In the genomic region with DNA sequence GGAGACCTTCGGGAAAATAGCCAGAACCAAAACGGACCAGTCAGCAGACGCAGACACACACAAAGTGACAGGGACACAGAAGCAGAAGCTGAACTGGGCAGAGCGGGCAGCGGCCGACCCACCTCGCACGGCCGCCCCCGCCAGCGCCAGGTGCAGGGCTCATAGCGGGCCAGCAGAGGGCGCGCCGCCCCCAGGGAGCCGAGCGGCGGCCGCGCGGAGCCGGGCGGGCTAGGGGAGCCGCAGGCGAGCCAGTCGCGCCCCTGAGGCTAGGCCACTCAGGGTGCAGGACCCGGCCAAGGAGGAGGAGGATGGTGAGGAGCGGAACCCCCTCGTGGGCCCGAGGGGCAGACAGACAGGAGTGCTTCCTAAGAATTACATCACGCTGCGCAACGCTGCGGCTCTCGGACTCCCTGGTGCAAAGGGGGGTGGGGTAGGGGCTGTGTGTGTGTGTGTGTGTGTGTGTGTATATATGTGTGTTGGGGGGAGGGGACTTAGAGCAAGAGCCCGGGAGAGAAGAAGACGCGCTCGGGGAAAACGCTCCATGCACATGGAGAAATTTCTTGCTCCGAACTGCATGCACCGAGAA, we compare ENCODE assay signal across 8 cellular contexts. TPM values are rescaled to one million over a fixed set of nuclear protein-coding genes. Genes with fewer than 3 reads are reported as not detected.
DNase-seq lines count a peak whose midpoint lies in the region; ATAC-seq and TF ChIP-seq lines count a peak whose summit lies in the region.

No MANE protein-coding gene starts in this region.

- peak overlapping the region; percentile 72 for H3K4me3 Mint-ChIP-seq in chondrocyte (ENCODE audit: unreplicated experiment)

- peaks cover 44% of the 10 kb centered on the region for H3K27me3 Mint-ChIP-seq in chondrocyte (ENCODE audit: low read depth)

- no peaks in the 10 kb centered on the region for H3K36me3 Mint-ChIP-seq in chondrocyte (ENCODE audit: low read depth)

- peak; percentile 49 for TF ChIP-seq CTCF in HFF-Myc (IDR thresholded peaks at IDR 0.05; ENCODE audit: low read depth, low read length, missing control alignments)
- peak; percentile 96 for TF ChIP-seq CTCF in chondrocyte (IDR thresholded peaks at IDR 0.05)

- peak overlapping the region; percentile 69 for H3K4me3 ChIP-seq in HFF-Myc (replicated peaks; ENCODE audit: low read depth, low read length)

- H3K4me1 Mint-ChIP-seq in chondrocyte (ENCODE audit: low read depth), result peaks cover 30% of the 10 kb centered on the region

- DNase-seq in G401 (ENCODE audit: low spot score), result peak; percentile 37
- DNase-seq in HFF-Myc (ENCODE audit: extremely low read depth, low read depth), result no peak
- DNase-seq in NCI-H1694 treated with DMSO at 0.1 percent for 48 hours (lab: John Stamatoyannopoulos, UW), result peak; percentile 78
- DNase-seq in activated CD4-positive, CD25-positive, alpha-beta regulatory T cell treated with anti-CD3 and anti-CD28 coated beads, Interleukin-2, amount 50 U/mL, for 16 hours (ENCODE audit: low read depth, low spot score), result peak; percentile 31
- no peak for DNase-seq in chondrocyte (ENCODE audit: low spot score)
- DNase-seq in left lobe of liver (ENCODE audit: low spot score), result peak; percentile 63
- DNase-seq in stimulated activated CD4-positive, alpha-beta T cell treated with anti-CD3 and anti-CD28 coated beads, Interleukin-1b, Interleukin-23, amount 100 ng/mL, for 48 hours, result peak; percentile 59

- ATAC-seq in left lobe of liver (peak; percentile 81), GM18858 (IDR thresholded peaks at IDR 0.05; ENCODE audit: unreplicated experiment) (no peak)

- H3K27ac Mint-ChIP-seq in chondrocyte (ENCODE audit: unreplicated experiment), result no peak overlapping the region

- H3K9me3 Mint-ChIP-seq in chondrocyte (ENCODE audit: low read depth), result no peaks in the 10 kb centered on the region

- in situ Hi-C loops in G401 (cut with HindIII; ENCODE audit: low sequenced_read_pairs), result no loop called here

RNA-seq across cellular contexts. Expression of gene NOG, which starts 0.9 kb away (rescaled TPM):
- total RNA-seq in G401 (2014; rRNA removed; shearing (Covaris generic)), result 0.85 and 2.3 TPM in 2 replicates
- total RNA-seq in chondrocyte (1.4 to 2.0 TPM (median 1.4 TPM) in 3 replicates), left lobe of liver (0.13 TPM)

Comparison
In these comparisons a context has a peak if more than half of its experiments do, and no peak if none do; other contexts are left out.
1. DNase-seq: peak in G401 (single experiment), NCI-H1694 treated with DMSO at 0.1 percent for 48 hours (single experiment), activated CD4-positive, CD25-positive, alpha-beta regulatory T cell treated with anti-CD3 and anti-CD28 coated beads, Interleukin-2, amount 50 U/mL, for 16 hours (single experiment), left lobe of liver (single experiment) and stimulated activated CD4-positive, alpha-beta T cell treated with anti-CD3 and anti-CD28 coated beads, Interleukin-1b, Interleukin-23, amount 100 ng/mL, for 48 hours (single experiment); none in HFF-Myc (single experiment) and chondrocyte (single experiment).